Comparison of ENCODE assay signal across 8 cellular contexts in genomic region chr9:136312436-136312835, GRCh38. TPM values are rescaled to one million over a fixed set of nuclear protein-coding genes. Genes with fewer than 3 reads are reported as not detected.
DNase-seq lines count a peak whose midpoint lies in the region; ATAC-seq and TF ChIP-seq lines count a peak whose summit lies in the region.
"Had no signal": no experiment of that assay in that cellular context is flagged by ENCODE, and none has a peak within 500 bp of the region (broad histone marks: within the 10 kb centered on the region; RNA-seq: fewer than 3 reads in every experiment).

No MANE protein-coding gene starts in this region.

- H3K4me2 ChIP-seq in smooth muscle cell, result no peak overlapping the region

- no peak for TF ChIP-seq POLR2A in NB4 (IDR thresholded peaks at IDR 0.05; ENCODE audit: extremely low read depth, insufficient read length)

- no peaks in the 10 kb centered on the region for H3K36me3 ChIP-seq in smooth muscle cell (ENCODE audit: low read depth)

- peak; percentile 74 for ATAC-seq in activated T-helper 17 cell treated with anti-CD3 and anti-CD28 coated beads, Interleukin-2, amount 50 U/mL, for 72 hours (replicated peaks)
- ATAC-seq in Right ventricle myocardium superior (ENCODE audit: poor library complexity) (peak; percentile 90), GM21447 (IDR thresholded peaks at IDR 0.05; ENCODE audit: unreplicated experiment) (no peak), HG02623 (IDR thresholded peaks at IDR 0.05; ENCODE audit: unreplicated experiment) (no peak)

- H3K79me2 ChIP-seq in smooth muscle cell (ENCODE audit: low read depth), result no peaks in the 10 kb centered on the region

- H3K4me1 Mint-ChIP-seq in activated T-helper 17 cell treated with anti-CD3 and anti-CD28 coated beads, Interleukin-2, amount 50 U/mL, for 72 hours, result no peaks in the 10 kb centered on the region

- H2AFZ ChIP-seq in smooth muscle cell (ENCODE audit: low read depth), result no peak overlapping the region

- TF ChIP-seq CTCF in NB4 (IDR thresholded peaks at IDR 0.05; ENCODE audit: low read depth, low read length), result peak; percentile 68
- peak; percentile 70 for TF ChIP-seq CTCF in smooth muscle cell (IDR thresholded peaks at IDR 0.05; ENCODE audit: borderline replicate concordance, insufficient read depth, poor library complexity, severe bottlenecking)

- 82% methylated on average over 12 of the region's 12 CpGs for WGBS in smooth muscle cell (ENCODE audit: low lambda C conversion rate)

- intact Hi-C loops in Right ventricle myocardium superior (cut with DNase I), result no loop called here

- no peak overlapping the region for H3K4me3 Mint-ChIP-seq in activated T-helper 17 cell treated with anti-CD3 and anti-CD28 coated beads, Interleukin-2, amount 50 U/mL, for 72 hours

- peaks cover 4% of the 10 kb centered on the region for H3K9me3 Mint-ChIP-seq in activated T-helper 17 cell treated with anti-CD3 and anti-CD28 coated beads, Interleukin-2, amount 50 U/mL, for 72 hours

- H3K9ac ChIP-seq in smooth muscle cell (ENCODE audit: low read depth), result no peak overlapping the region

- H3K4me1 ChIP-seq in smooth muscle cell (ENCODE audit: low read depth), result no peaks in the 10 kb centered on the region

- H3K4me3 ChIP-seq in NB4 (ENCODE audit: low read depth, low read length) (no peak overlapping the region), smooth muscle cell (no peak overlapping the region)

- H3K27me3 ChIP-seq in smooth muscle cell (ENCODE audit: low read depth), result no peaks in the 10 kb centered on the region

- H3K36me3 Mint-ChIP-seq in activated T-helper 17 cell treated with anti-CD3 and anti-CD28 coated beads, Interleukin-2, amount 50 U/mL, for 72 hours (ENCODE audit: low read depth), result no peaks in the 10 kb centered on the region

- H3K9me3 ChIP-seq in smooth muscle cell (replicated peaks; ENCODE audit: low read depth), result no peaks in the 10 kb centered on the region

- no peak overlapping the region for H3K27ac Mint-ChIP-seq in activated T-helper 17 cell treated with anti-CD3 and anti-CD28 coated beads, Interleukin-2, amount 50 U/mL, for 72 hours

- no peak overlapping the region for H3K27ac ChIP-seq in smooth muscle cell (ENCODE audit: low read depth)

- DNase-seq in GM03348 (ENCODE audit: low spot score), result peak; percentile 91
- peak; percentile 60 for DNase-seq in NB4 (ENCODE audit: low read depth)
- no peak for DNase-seq in Right ventricle myocardium superior
- peak; percentile 8 for DNase-seq in smooth muscle cell (lab: John Stamatoyannopoulos, UW; ENCODE audit: unreplicated experiment)

- H3F3A ChIP-seq in smooth muscle cell (ENCODE audit: low read depth), result no peaks in the 10 kb centered on the region

- H3K27me3 Mint-ChIP-seq in activated T-helper 17 cell treated with anti-CD3 and anti-CD28 coated beads, Interleukin-2, amount 50 U/mL, for 72 hours, result no peaks in the 10 kb centered on the region

- H4K20me1 ChIP-seq in smooth muscle cell (ENCODE audit: low read depth), result no peaks in the 10 kb centered on the region

RNA-seq across cellular contexts. Expression of gene CCDC187, which starts 8.5 kb away (rescaled TPM):
- under 1 TPM in 1 of 2 donors, not detected in 1; 0.02 TPM for total RNA-seq in activated T-helper 17 cell treated with anti-CD3 and anti-CD28 coated beads, Interleukin-2, amount 50 U/mL, for 72 hours
- not detected for total RNA-seq in Right ventricle myocardium superior
- not detected in 2 replicates for total RNA-seq in smooth muscle cell
- polyA plus RNA-seq in smooth muscle cell, result 0.10 TPM in 1 of 2 replicates, not detected in the other
- total RNA-seq: T-helper 2 cell treated with Interferon-gamma antibody and Interleukin-4, amounts not matched to agents 100 ng/mL and 5 ng/mL, for 36 hours had no signal

RNA-seq across cellular contexts. Expression of gene GPSM1, which starts 14.9 kb away (rescaled TPM):
- 10 to 100 TPM in 1 of 2 donors, 1 to 10 TPM in 1; 5.9 to 16.3 TPM for total RNA-seq in activated T-helper 17 cell treated with anti-CD3 and anti-CD28 coated beads, Interleukin-2, amount 50 U/mL, for 72 hours
- 50.3 TPM for total RNA-seq in Right ventricle myocardium superior
- total RNA-seq in smooth muscle cell, result 17.1 and 21.1 TPM in 2 replicates
- polyA plus RNA-seq in smooth muscle cell, result 42.8 and 45.9 TPM in 2 replicates

RNA-seq across cellular contexts. Expression of gene DNLZ, which starts 51.1 kb away (rescaled TPM):
- total RNA-seq in activated T-helper 17 cell treated with anti-CD3 and anti-CD28 coated beads, Interleukin-2, amount 50 U/mL, for 72 hours, result 10 to 100 TPM; 10.3 to 24.0 TPM
- total RNA-seq in Right ventricle myocardium superior (39.9 TPM), smooth muscle cell (9.5 and 19.0 TPM in 2 replicates)
- polyA plus RNA-seq in smooth muscle cell, result 31.5 and 41.5 TPM in 2 replicates

Comparison
In these comparisons a context has a peak if more than half of its experiments do, and no peak if none do; other contexts are left out.
1. ATAC-seq: peak in activated T-helper 17 cell treated with anti-CD3 and anti-CD28 coated beads, Interleukin-2, amount 50 U/mL, for 72 hours (single experiment) and Right ventricle myocardium superior (single experiment); none in GM21447 (single experiment) and HG02623 (single experiment).